In the genomic region with DNA sequence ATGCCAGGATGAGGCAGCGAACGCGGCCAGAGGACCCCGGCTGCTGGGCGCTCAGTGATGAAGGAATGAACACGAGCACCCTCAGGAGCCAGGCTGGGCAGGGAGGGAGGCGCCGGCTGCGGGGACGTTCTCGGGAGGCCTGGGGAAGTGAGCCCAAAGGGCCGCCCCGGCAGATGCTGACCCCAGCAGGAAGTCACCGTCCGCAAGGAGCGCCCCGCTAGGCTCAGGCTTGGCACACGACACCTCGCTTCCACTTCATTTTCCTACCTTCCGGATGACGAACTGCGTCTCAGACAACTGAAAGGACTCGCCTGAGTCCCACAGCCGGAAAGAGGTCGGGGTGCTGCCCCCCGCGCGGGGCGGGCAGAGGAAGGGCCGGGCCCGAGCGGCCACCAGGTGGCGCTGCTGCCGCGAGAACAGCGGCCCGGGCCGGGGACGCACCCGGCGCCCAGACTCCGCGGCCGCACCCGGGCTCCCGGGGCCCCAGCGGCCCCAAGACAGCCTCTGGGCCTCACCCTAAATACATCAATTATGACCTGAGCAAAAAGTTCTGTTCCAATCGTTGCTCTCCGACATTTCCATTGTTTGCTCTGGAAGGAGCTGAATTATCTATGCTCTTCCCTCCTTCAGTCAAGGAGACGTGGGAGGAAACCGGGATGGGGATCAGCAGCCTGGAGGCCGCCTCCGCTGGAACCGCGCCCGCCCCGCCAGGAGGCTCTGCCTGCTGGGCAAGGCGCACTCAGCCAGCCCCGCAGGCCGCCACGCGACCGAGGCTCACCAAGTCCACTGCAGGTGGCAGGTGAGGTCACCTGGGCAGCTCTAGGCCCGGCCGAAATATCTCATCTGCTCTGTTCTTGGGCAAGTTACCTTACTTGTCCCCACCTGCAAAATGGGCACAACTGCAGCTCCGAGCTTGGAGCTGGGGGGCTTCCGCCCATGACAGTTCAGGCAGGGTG, we compare ENCODE assay signal across 7 cellular contexts.
A peak's percentile ranks its signal among the peaks of the same experiment; 100 is the strongest.
DNase-seq lines count a peak whose midpoint lies in the region; ATAC-seq, FAIRE-seq and TF ChIP-seq lines count a peak whose summit lies in the region.

No MANE protein-coding gene starts in this region.

- H3K27ac Mint-ChIP-seq in activated CD4-positive, alpha-beta T cell treated with anti-CD3 and anti-CD28 coated beads, Interleukin-2, amount 10 ng/mL, durations not matched to agents 24 days and 14 days: no peak overlapping the region
- H3K27ac Mint-ChIP-seq in dendritic cell treated with granulocyte-macrophage colony-stimulating factor and Interleukin-4, amounts not matched to agents 40 ng/mL and 50 ng/mL, for 4 days: no peak overlapping the region

- no peak for FAIRE-seq in GM18507 (lab: Jason Lieb, UNC)

- H3K9me3 ChIP-seq in HUES64 (ENCODE audit: insufficient read depth, low read depth, low read length) (0 out of 2 replicates have a peak, but pooled peaks cover 3% of the 10 kb centered on the region), right lobe of liver (no peaks in the 10 kb centered on the region)

- H3K27ac ChIP-seq in HUES64 (ENCODE audit: low read depth, low read length): no peak overlapping the region
- no peak overlapping the region for H3K27ac ChIP-seq in right lobe of liver

- intact Hi-C loops in activated CD4-positive, alpha-beta T cell treated with anti-CD3 and anti-CD28 coated beads, Interleukin-2, amount 10 ng/mL, durations not matched to agents 24 days and 14 days (cut with micrococcal nuclease): no loop called here
- intact Hi-C loops in dendritic cell treated with granulocyte-macrophage colony-stimulating factor and Interleukin-4, amounts not matched to agents 40 ng/mL and 50 ng/mL, for 4 days (cut with micrococcal nuclease): loop anchor here (1.0 kb wide), 1 partner anchor 327 kb away; no protein-coding TSS in a partner anchor
- intact Hi-C loops in right lobe of liver (cut with DNase I): loop anchor here (5.0 kb wide), 2 partner anchors 325 to 330 kb away; no protein-coding TSS in a partner anchor

- TF ChIP-seq POLR2A in right lobe of liver (IDR thresholded peaks at IDR 0.05): no peak

- DNase-seq in GM18507 (ENCODE audit: extremely low spot score, insufficient read length, low read depth): peak; percentile 57
- peak; percentile 87 for DNase-seq in activated CD4-positive, alpha-beta T cell treated with anti-CD3 and anti-CD28 coated beads, Interleukin-2, amount 10 ng/mL, durations not matched to agents 24 days and 14 days
- peak; percentile 52 to 54 (median 54) for DNase-seq in right lobe of liver
- DNase-seq in stimulated activated CD4-positive, alpha-beta T cell treated with anti-CD3 and anti-CD28 coated beads, Interleukin-4, amount 100 ng/mL, for 48 hours (ENCODE audit: low read depth in 2 of 2): peak; percentile 44 to 60

- no peaks in the 10 kb centered on the region for H3K4me1 ChIP-seq in HUES64 (ENCODE audit: insufficient read depth, low read length)
- H3K4me1 ChIP-seq in right lobe of liver: peaks cover 0 to 8% (median 0%) of the 10 kb centered on the region in 4 donors

- H3K27me3 ChIP-seq in HUES64 (ENCODE audit: insufficient read depth, low read length) (no peaks in the 10 kb centered on the region), right lobe of liver (no peaks in the 10 kb centered on the region)

- H3K4me3 Mint-ChIP-seq in activated CD4-positive, alpha-beta T cell treated with anti-CD3 and anti-CD28 coated beads, Interleukin-2, amount 10 ng/mL, durations not matched to agents 24 days and 14 days: peak overlapping the region; percentile 41
- peak overlapping the region; percentile 70 for H3K4me3 Mint-ChIP-seq in dendritic cell treated with granulocyte-macrophage colony-stimulating factor and Interleukin-4, amounts not matched to agents 40 ng/mL and 50 ng/mL, for 4 days

- no peaks in the 10 kb centered on the region for H3K9me3 Mint-ChIP-seq in activated CD4-positive, alpha-beta T cell treated with anti-CD3 and anti-CD28 coated beads, Interleukin-2, amount 10 ng/mL, durations not matched to agents 24 days and 14 days
- H3K9me3 Mint-ChIP-seq in dendritic cell treated with granulocyte-macrophage colony-stimulating factor and Interleukin-4, amounts not matched to agents 40 ng/mL and 50 ng/mL, for 4 days: peaks cover 3% of the 10 kb centered on the region

- no peaks in the 10 kb centered on the region for H3K36me3 Mint-ChIP-seq in activated CD4-positive, alpha-beta T cell treated with anti-CD3 and anti-CD28 coated beads, Interleukin-2, amount 10 ng/mL, durations not matched to agents 24 days and 14 days (ENCODE audit: low read depth)
- H3K36me3 Mint-ChIP-seq in dendritic cell treated with granulocyte-macrophage colony-stimulating factor and Interleukin-4, amounts not matched to agents 40 ng/mL and 50 ng/mL, for 4 days (ENCODE audit: low read depth): no peaks in the 10 kb centered on the region

- no peaks in the 10 kb centered on the region for H3K4me1 Mint-ChIP-seq in activated CD4-positive, alpha-beta T cell treated with anti-CD3 and anti-CD28 coated beads, Interleukin-2, amount 10 ng/mL, durations not matched to agents 24 days and 14 days
- peaks cover 5% of the 10 kb centered on the region for H3K4me1 Mint-ChIP-seq in dendritic cell treated with granulocyte-macrophage colony-stimulating factor and Interleukin-4, amounts not matched to agents 40 ng/mL and 50 ng/mL, for 4 days (ENCODE audit: low read depth)

- WGBS in HUES64: 28% methylated on average over 67 of the region's 67 CpGs
- 21% methylated on average over 18 of the region's 67 CpGs for WGBS in right lobe of liver (ENCODE audit: insufficient coverage, low coverage, low lambda C conversion rate, missing lambda C conversion rate)

- H3K9ac ChIP-seq in HUES64 (ENCODE audit: low read depth, low read length): 0 out of 2 replicates have a peak overlapping the region, but pooled peaks have one; percentile 15

- peak; percentile 74 to 98 (median 88) for TF ChIP-seq CTCF in right lobe of liver (IDR thresholded peaks at IDR 0.05)

- H3K36me3 ChIP-seq in HUES64 (ENCODE audit: insufficient read depth, low read length) (no peaks in the 10 kb centered on the region), right lobe of liver (no peaks in the 10 kb centered on the region)

- ATAC-seq in right lobe of liver (peak; percentile 67 to 86 (median 76)), GM19351 (IDR thresholded peaks at IDR 0.05; ENCODE audit: unreplicated experiment) (no peak)

- H3K27me3 Mint-ChIP-seq in activated CD4-positive, alpha-beta T cell treated with anti-CD3 and anti-CD28 coated beads, Interleukin-2, amount 10 ng/mL, durations not matched to agents 24 days and 14 days: no peaks in the 10 kb centered on the region
- peaks cover 18% of the 10 kb centered on the region for H3K27me3 Mint-ChIP-seq in dendritic cell treated with granulocyte-macrophage colony-stimulating factor and Interleukin-4, amounts not matched to agents 40 ng/mL and 50 ng/mL, for 4 days

- H3K4me3 ChIP-seq in HUES64 (ENCODE audit: low read length): peak overlapping the region; percentile 45
- peak overlapping the region in 1 of 3 donors; percentile 1 for H3K4me3 ChIP-seq in right lobe of liver
